In genomic region chr7:22572292-22572691, GRCh38 we compare ENCODE assay signal across 18 cellular contexts.
DNase-seq lines count a peak whose midpoint lies in the region; ATAC-seq and TF ChIP-seq lines count a peak whose summit lies in the region.
"Had no signal": no experiment of that assay in that cellular context is flagged by ENCODE, and none has a peak within 500 bp of the region (broad histone marks: within the 10 kb centered on the region; RNA-seq: fewer than 3 reads in every experiment).

No MANE protein-coding gene starts in this region.

- ATAC-seq in GM18498 (IDR thresholded peaks at IDR 0.05; ENCODE audit: unreplicated experiment), result no peak
- ATAC-seq: effector memory CD8-positive, alpha-beta T cell; K562; natural killer cell treated with Interleukin-12 subunit alpha and Interleukin-12 subunit beta and Interleukin-15 and Interleukin-18, amount 100 ng/mL, for 72 hours had no signal

- peaks cover 3% of the 10 kb centered on the region for H3K27me3 ChIP-seq in effector memory CD4-positive, alpha-beta T cell (replicated peaks; ENCODE audit: control insufficient read depth, insufficient read depth, low read length, poor library complexity, severe bottlenecking)
- H3K27me3 ChIP-seq: ascending aorta had no signal

- TF ChIP-seq CTCF in AG09309 (IDR thresholded peaks at IDR 0.05; ENCODE audit: control insufficient read depth, insufficient read depth, low read depth, low read length, missing control alignments), result no peak

- no peaks in the 10 kb centered on the region for H3K36me3 ChIP-seq in effector memory CD4-positive, alpha-beta T cell (ENCODE audit: control insufficient read depth, insufficient read depth, low read length)
- H3K36me3 ChIP-seq: ascending aorta had no signal

- no peak overlapping the region for H3K27ac ChIP-seq in effector memory CD4-positive, alpha-beta T cell (ENCODE audit: insufficient read depth, low read length, poor library complexity, severe bottlenecking)
- H3K27ac ChIP-seq: ascending aorta, skin epidermis, VCaP had no signal

- no peaks in the 10 kb centered on the region for H3K9me3 ChIP-seq in effector memory CD4-positive, alpha-beta T cell (ENCODE audit: control insufficient read depth, low read length)
- H3K9me3 ChIP-seq: ascending aorta had no signal

- H3K4me3 ChIP-seq in AG09309 (ENCODE audit: control insufficient read depth, low read depth, low read length), result no peak overlapping the region
- no peak overlapping the region for H3K4me3 ChIP-seq in effector memory CD4-positive, alpha-beta T cell (ENCODE audit: insufficient read depth, low read depth, low read length, poor library complexity, severe bottlenecking)
- H3K4me3 ChIP-seq: ascending aorta, K562, skin epidermis had no signal

- H3K4me1 ChIP-seq in effector memory CD4-positive, alpha-beta T cell (ENCODE audit: control insufficient read depth, insufficient read depth, low read length, poor library complexity, severe bottlenecking), result no peaks in the 10 kb centered on the region

- DNase-seq in AG09309 (ENCODE audit: low read depth) (peak; percentile 80), GM03348 (ENCODE audit: low spot score) (peak; percentile 36), T1000 (lab: John Stamatoyannopoulos, UW) (peak; percentile 21), foreskin melanocyte (peak; percentile 80), NCI-H2081 treated with DMSO at 0.1 percent for 48 hours (lab: John Stamatoyannopoulos, UW) (no peak), SW480 (ENCODE audit: low spot score) (no peak)
- DNase-seq in effector memory CD4-positive, alpha-beta T cell, result no peak
- DNase-seq: activated naive CD4-positive, alpha-beta T cell; CD4-positive, alpha-beta memory T cell; effector memory CD8-positive, alpha-beta T cell; NCI-H2029 treated with DMSO at 0.1 percent for 48 hours; stimulated activated CD4-positive, alpha-beta T cell treated with anti-CD3 and anti-CD28 coated beads, Interleukin-4, amount 100 ng/mL, for 4 hours had no signal

Comparison
In these comparisons a context has a peak if more than half of its experiments do, and no peak if none do; other contexts are left out.
1. DNase-seq: peak in AG09309 (single experiment), GM03348 (single experiment), T1000 (single experiment) and foreskin melanocyte (single experiment); none in NCI-H2081 treated with DMSO at 0.1 percent for 48 hours (single experiment), effector memory CD4-positive, alpha-beta T cell (0 of 3) and SW480 (single experiment).